In the genomic region with DNA sequence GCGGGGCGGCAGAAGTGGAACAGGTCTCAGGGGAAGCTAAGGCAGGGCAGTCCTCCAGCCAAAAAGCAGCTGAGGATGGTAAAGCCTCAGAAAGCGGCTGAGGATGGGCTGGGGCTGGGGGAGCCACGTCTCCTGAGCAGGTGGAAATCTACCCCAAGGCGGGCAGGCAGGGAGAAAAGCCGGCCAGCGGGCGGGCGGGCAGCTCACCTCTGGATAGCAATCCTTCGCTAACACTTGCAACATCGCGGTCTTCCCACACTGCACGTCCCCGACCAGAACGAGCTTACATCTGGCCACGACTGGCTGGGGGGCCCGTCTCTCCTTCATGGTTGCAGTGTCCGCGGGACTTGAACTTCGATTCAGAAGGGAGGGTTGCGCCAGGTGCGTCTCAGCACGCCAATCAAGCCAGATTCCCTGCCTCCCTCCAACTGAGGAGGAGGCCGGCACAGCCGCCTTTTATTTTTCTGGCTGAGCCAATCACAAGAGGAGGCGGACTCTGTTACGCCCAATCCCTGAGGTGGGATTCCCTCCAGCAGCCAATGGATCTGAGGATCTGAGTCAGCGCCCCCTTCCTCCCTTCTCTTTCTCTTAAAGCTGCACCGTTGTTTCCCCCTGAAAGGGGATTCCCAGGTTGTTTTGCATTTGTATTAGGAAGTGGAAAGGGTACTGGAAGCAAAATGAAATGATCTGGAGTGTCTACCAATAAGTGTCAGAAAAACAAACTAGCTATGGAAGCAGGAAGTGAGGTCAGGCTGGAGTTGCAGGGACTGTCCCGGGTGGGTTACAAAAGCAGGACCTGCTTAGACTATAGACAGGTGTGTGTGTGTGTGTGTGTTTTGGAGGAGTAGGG, we compare ENCODE assay signal across 8 cellular contexts. TPM values are rescaled to one million over a fixed set of nuclear protein-coding genes. Genes with fewer than 3 reads are reported as not detected.
DNase-seq lines count a peak whose midpoint lies in the region; ATAC-seq and TF ChIP-seq lines count a peak whose summit lies in the region.

A gene (minus strand): TSS at position 430 of the 850 bp plus-strand sequence. CDS start 103 bp downstream, at position 327.

- DNase-seq in GM12864 (ENCODE audit: low read depth) (peak; percentile 94), NCI-H1092 treated with DMSO at 0.1 percent for 48 hours (lab: John Stamatoyannopoulos, UW) (peak; percentile 88), SKM-1 (lab: John Stamatoyannopoulos, UW; ENCODE audit: unreplicated experiment) (peak; percentile 41), Right ventricle myocardium inferior (ENCODE audit: missing footprints) (peak; percentile 89), osteocyte (ENCODE audit: extremely low spot score, unreplicated experiment) (peak; percentile 93), thyroid gland (peak; percentile 91 to 93)
- peak; percentile 58 for DNase-seq in activated naive CD8-positive, alpha-beta T cell treated with anti-CD3 and anti-CD28 coated beads, Interleukin-2, amount 50 U/mL, for 16 hours (ENCODE audit: low read depth, low spot score)

- peaks cover 36 to 43% of the 10 kb centered on the region in 2 donors for H3K4me1 ChIP-seq in thyroid gland

- peak; percentile 33 to 99 for TF ChIP-seq POLR2A in thyroid gland (IDR thresholded peaks at IDR 0.05)

- ATAC-seq in HG02623 (IDR thresholded peaks at IDR 0.05; ENCODE audit: unreplicated experiment) (peak; percentile 88), Right ventricle myocardium inferior (peak; percentile 98)

- peaks cover 35% of the 10 kb centered on the region for H3K27me3 Mint-ChIP-seq in osteocyte (ENCODE audit: unreplicated experiment)

- H3K9me3 ChIP-seq in thyroid gland, result no peaks in the 10 kb centered on the region

- H3K27me3 ChIP-seq in thyroid gland, result no peaks in the 10 kb centered on the region

- H3K36me3 ChIP-seq in thyroid gland, result no peaks in the 10 kb centered on the region

- H3K27ac ChIP-seq in thyroid gland, result peak within 1 kb of the TSS; percentile 76 to 81 (median 76)

- peak within 1 kb of the TSS; percentile 1 for H3K27ac Mint-ChIP-seq in osteocyte (ENCODE audit: unreplicated experiment)

- no peak for TF ChIP-seq CTCF in GM12864 (IDR thresholded peaks at IDR 0.05; ENCODE audit: low read depth, low read length, missing control alignments)
- TF ChIP-seq CTCF in osteocyte (IDR thresholded peaks at IDR 0.05), result peak; percentile 32
- no peak for TF ChIP-seq CTCF in thyroid gland (IDR thresholded peaks at IDR 0.05)

- peak within 1 kb of the TSS; percentile 85 for H3K4me3 Mint-ChIP-seq in osteocyte (ENCODE audit: unreplicated experiment)

- H3K36me3 Mint-ChIP-seq in osteocyte (ENCODE audit: unreplicated experiment), result no peaks in the 10 kb centered on the region

- no peaks in the 10 kb centered on the region for H3K9me3 Mint-ChIP-seq in osteocyte (ENCODE audit: unreplicated experiment)

- peak within 1 kb of the TSS; percentile 76 for H3K4me3 ChIP-seq in GM12864 (ENCODE audit: low read depth, low read length)
- H3K4me3 ChIP-seq in thyroid gland (replicated peaks in 1 of 3), result peak within 1 kb of the TSS; percentile 15 to 47 (median 47)

- intact Hi-C loops in Right ventricle myocardium inferior (cut with DNase I), result no loop called here
- intact Hi-C loops in thyroid gland (cut with DNase I), result no loop called here

- H3K4me1 Mint-ChIP-seq in osteocyte (ENCODE audit: unreplicated experiment), result peaks cover 15% of the 10 kb centered on the region

- whole genome bisulfite sequencing in thyroid gland, 2 donors, result 2 to 3% methylated on average over 14 to 21 of the region's 30 CpGs

RNA-seq across cellular contexts. Expression of the gene that starts here (rescaled TPM):
- total RNA-seq in Right ventricle myocardium inferior, result 0.41 TPM
- 0.89 and 1.0 TPM in 2 replicates for total RNA-seq in osteocyte
- 1 to 10 TPM in 3 of 4 donors, under 1 TPM in 1; 0.68 to 3.0 (median 1.6) TPM for total RNA-seq in thyroid gland

Comparison
In these comparisons a context has a peak if more than half of its experiments do, and no peak if none do; other contexts are left out.
1. Peak in every context shown above with its lines: DNase-seq, ATAC-seq, H3K4me3 ChIP-seq and H3K27ac ChIP-seq.
2. Peak in DNase-seq and ATAC-seq in Right ventricle myocardium inferior; RNA of the gene not detected or under 1 TPM.
3. DNase-seq: peak in every context shown above with its lines; median percentile 94 in GM12864; 93 in osteocyte; 92 in thyroid gland; 89 in Right ventricle myocardium inferior; 88 in NCI-H1092 treated with DMSO at 0.1 percent for 48 hours; 58 in activated naive CD8-positive, alpha-beta T cell treated with anti-CD3 and anti-CD28 coated beads, Interleukin-2, amount 50 U/mL, for 16 hours; 41 in SKM-1.